In genomic region chr2:146038014-146038413, GRCh38 we compare ENCODE assay signal across 23 cellular contexts.
DNase-seq lines count a peak whose midpoint lies in the region; ATAC-seq, FAIRE-seq and TF ChIP-seq lines count a peak whose summit lies in the region.
"Had no signal": no experiment of that assay in that cellular context is flagged by ENCODE, and none has a peak within 500 bp of the region (broad histone marks: within the 10 kb centered on the region; RNA-seq: fewer than 3 reads in every experiment).

No MANE protein-coding gene starts in this region.

- no peak for DNase-seq in A549 (ENCODE audit: low read depth in 1 of 2, low spot score in 1 of 2)
- no peak for DNase-seq in IMR-90
- DNase-seq in K562 (ENCODE audit: extremely low read depth in 1 of 4, low spot score in 3 of 4): no peak
- no peak for DNase-seq in neuronal stem cell (ENCODE audit: low spot score)
- no peak for DNase-seq in GM03348 (ENCODE audit: low spot score)
- DNase-seq in tibial nerve (ENCODE audit: low spot score in 2 of 2): no peak
- DNase-seq in left ventricle myocardium inferior: no peak
- DNase-seq: 8988T; AML-193; Caco-2; Calu3; CD4-positive, alpha-beta T cell; CD8-positive, alpha-beta T cell; DMS79 treated with DMSO at 0.1 percent for 48 hours; GF-D8 had no signal

- H3K23ac ChIP-seq in IMR-90 (ENCODE audit: low read depth, low read length): no peak overlapping the region
- H3K23ac ChIP-seq in neuronal stem cell (ENCODE audit: low read depth, low read length, poor library complexity): no peak overlapping the region

- H4K20me1 ChIP-seq in IMR-90 (ENCODE audit: insufficient read depth, low read length) (no peaks in the 10 kb centered on the region), K562 (replicated peaks; ENCODE audit: control insufficient read depth, insufficient read depth, low read length) (no peaks in the 10 kb centered on the region)
- H4K20me1 ChIP-seq: BLaER1 treated with 17β-estradiol and CSF1 and Interleukin-3, amounts not matched to agents 10 nM and 100 nM had no signal

- H3K4me1 ChIP-seq in A549 (no peaks in the 10 kb centered on the region), IMR-90 (ENCODE audit: control insufficient read depth, insufficient read depth, low read length) (no peaks in the 10 kb centered on the region; the same call in 1 of the 2 replicates), K562 (replicated peaks in 1 of 2; ENCODE audit: control insufficient read depth in 2 of 2, insufficient read depth in 2 of 2, low read length in 2 of 2) (no peaks in the 10 kb centered on the region), neuronal stem cell (ENCODE audit: control insufficient read depth in 2 of 2, insufficient read depth in 1 of 2, low read depth in 1 of 2, low read length in 2 of 2) (no peaks in the 10 kb centered on the region), tibial nerve (no peaks in the 10 kb centered on the region), left ventricle myocardium inferior (no peaks in the 10 kb centered on the region)
- H3K4me1 ChIP-seq: BLaER1 treated with 17β-estradiol and CSF1 and Interleukin-3, amounts not matched to agents 10 nM and 100 nM; Caco-2 had no signal

- no peak overlapping the region for H2BK120ac ChIP-seq in IMR-90 (ENCODE audit: low read depth, low read length)
- no peak overlapping the region for H2BK120ac ChIP-seq in neuronal stem cell (ENCODE audit: low read depth, low read length)

- H4K91ac ChIP-seq in IMR-90 (ENCODE audit: insufficient read depth, low read depth, low read length) (no peak overlapping the region), neuronal stem cell (ENCODE audit: low read depth, low read length, poor library complexity) (no peak overlapping the region)

- in situ Hi-C loops in IMR-90 (cut with MboI; ENCODE audit: low sequenced_read_pairs) (no loop called here), K562 (cut with MboI) (no loop called here)

- no peak overlapping the region for H2AK9ac ChIP-seq in IMR-90 (replicated peaks; ENCODE audit: low read depth, low read length, poor library complexity)

- no peak overlapping the region for H3K14ac ChIP-seq in IMR-90 (replicated peaks; ENCODE audit: low read depth, low read length)
- no peak overlapping the region for H3K14ac ChIP-seq in neuronal stem cell (ENCODE audit: low read length)

- no peak overlapping the region for H3K56ac ChIP-seq in IMR-90 (ENCODE audit: extremely low read depth, insufficient read depth, low read length)

- ATAC-seq in A549 (no peak), IMR-90 (ENCODE audit: low read depth) (no peak), K562 (no peak)
- ATAC-seq: CD8-positive, alpha-beta T cell; GM12878 had no signal

- H3K9me1 ChIP-seq in IMR-90 (ENCODE audit: insufficient read depth, low read length) (no peaks in the 10 kb centered on the region), K562 (ENCODE audit: control insufficient read depth, insufficient read depth, low read length) (no peaks in the 10 kb centered on the region)

- H3K27me3 ChIP-seq in IMR-90 (ENCODE audit: control insufficient read depth, insufficient read depth, low read length) (no peaks in the 10 kb centered on the region; the same call in 1 of the 2 replicates), K562 (ENCODE audit: control insufficient read depth in 2 of 2, insufficient read depth in 2 of 2, low read length in 2 of 2) (no peaks in the 10 kb centered on the region), neuronal stem cell (ENCODE audit: control insufficient read depth in 3 of 3, insufficient read depth in 3 of 3, low read depth in 1 of 3, low read length in 3 of 3) (no peaks in the 10 kb centered on the region), tibial nerve (no peaks in the 10 kb centered on the region), left ventricle myocardium inferior (ENCODE audit: low read depth) (no peaks in the 10 kb centered on the region)
- H3K27me3 ChIP-seq: BLaER1 treated with 17β-estradiol and CSF1 and Interleukin-3, amounts not matched to agents 10 nM and 100 nM had no signal

- no peak overlapping the region for H3K4me3 ChIP-seq in A549
- H3K4me3 ChIP-seq in IMR-90 (ENCODE audit: insufficient read depth, low read depth, low read length): no peak overlapping the region
- no peak overlapping the region for H3K4me3 ChIP-seq in K562
- H3K4me3 ChIP-seq in neuronal stem cell (ENCODE audit: low read length in 2 of 2): no peak overlapping the region
- H3K4me3 ChIP-seq in tibial nerve: no peak overlapping the region
- H3K4me3 ChIP-seq in left ventricle myocardium inferior: no peak overlapping the region
- H3K4me3 ChIP-seq: BLaER1 treated with 17β-estradiol and CSF1 and Interleukin-3, amounts not matched to agents 10 nM and 100 nM; GM12878 had no signal

- H3K4ac ChIP-seq in IMR-90 (ENCODE audit: low read depth, low read length) (no peak overlapping the region), neuronal stem cell (ENCODE audit: low read length) (no peak overlapping the region)

- no peak overlapping the region for H2BK12ac ChIP-seq in neuronal stem cell (ENCODE audit: low read length)

- no peak for FAIRE-seq in A549 (lab: Jason Lieb, UNC)
- no peak for FAIRE-seq in K562 (lab: Jason Lieb, UNC)
- FAIRE-seq: A204.1, D721Med, G401.6, GM12878, GM12892, GM18507 had no signal

- H3K27ac ChIP-seq in A549: no peak overlapping the region
- no peak overlapping the region for H3K27ac ChIP-seq in IMR-90 (ENCODE audit: insufficient read depth, low read length)
- no peak overlapping the region for H3K27ac ChIP-seq in K562 (ENCODE audit: extremely low read depth, low read depth, low read length)
- no peak overlapping the region for H3K27ac ChIP-seq in neuronal stem cell (replicated peaks; ENCODE audit: low read length)
- H3K27ac ChIP-seq in tibial nerve: no peak overlapping the region
- no peak overlapping the region for H3K27ac ChIP-seq in left ventricle myocardium inferior (replicated peaks)
- H3K27ac ChIP-seq: BLaER1 treated with 17β-estradiol and CSF1 and Interleukin-3, amounts not matched to agents 10 nM and 100 nM; C4-2B had no signal

- TF ChIP-seq POLR2A in A549 (IDR thresholded peaks at IDR 0.05; ENCODE audit: low read length) (no peak), IMR-90 (IDR thresholded peaks at IDR 0.05; ENCODE audit: low read depth, low read length) (no peak), K562 (conservative IDR thresholded peaks at IDR 0.05) (no peak), tibial nerve (IDR thresholded peaks at IDR 0.05) (no peak)

- TF ChIP-seq RAD21 in A549 (conservative IDR thresholded peaks at IDR 0.05 in 1 of 2, IDR thresholded peaks at IDR 0.05 in 1 of 2): no peak
- TF ChIP-seq RAD21 in IMR-90 (IDR thresholded peaks at IDR 0.05; ENCODE audit: low read length): no peak
- no peak for TF ChIP-seq RAD21 in K562 (CRISPR knock-in tag; conservative IDR thresholded peaks at IDR 0.05 in 1 of 2, IDR thresholded peaks at IDR 0.05 in 1 of 2)

- intact Hi-C loops in IMR-90 (cut with micrococcal nuclease): no loop called here
- intact Hi-C loops in K562 (cut with micrococcal nuclease): no loop called here
- intact Hi-C loops in left ventricle myocardium inferior (cut with micrococcal nuclease): no loop called here

- WGBS in A549 (ENCODE audit: missing lambda C conversion rate): 60% methylated on average over 1 of the region's 1 CpG
- WGBS in IMR-90 (ENCODE audit: extremely low coverage in 2 of 2, insufficient read length in 1 of 2), 2 experiments: no CpG with 5 or more reads among the region's 1 CpG
- WGBS in K562 (ENCODE audit: insufficient coverage, low coverage, missing lambda C conversion rate): 17% methylated on average over 1 of the region's 1 CpG
- WGBS in neuronal stem cell (ENCODE audit: extremely low coverage in 2 of 2, insufficient read length in 2 of 2, insufficient replicate concordance in 1 of 2), 2 donors: no CpG with 5 or more reads among the region's 1 CpG
- 84 to 88% methylated on average over 1 of the region's 1 CpG for WGBS in tibial nerve, 2 donors

- POLR2A ChIA-PET in A549 (lab: Yijun Ruan, JAX): no interaction called here
- POLR2A ChIA-PET in IMR-90 (lab: Charles Lee; ENCODE audit: unreplicated experiment): no interaction called here
- POLR2A ChIA-PET in K562 (lab: Yijun Ruan, JAX): no interaction called here

- H2BK20ac ChIP-seq in IMR-90 (ENCODE audit: low read depth, low read length): no peak overlapping the region

- H2BK15ac ChIP-seq in IMR-90 (ENCODE audit: low read depth, low read length) (no peak overlapping the region), neuronal stem cell (ENCODE audit: low read length) (no peak overlapping the region)

- no peaks in the 10 kb centered on the region for H3K79me2 ChIP-seq in K562 (ENCODE audit: control insufficient read depth, insufficient read depth, low read length)

- no peak overlapping the region for H2AFZ ChIP-seq in IMR-90 (replicated peaks; ENCODE audit: low read length, poor library complexity)
- 0 out of 2 replicates have a peak overlapping the region, but pooled peaks have one; percentile 8 for H2AFZ ChIP-seq in K562 (ENCODE audit: low read depth, low read length)
- H2AFZ ChIP-seq in neuronal stem cell (ENCODE audit: low read length): peak overlapping the region; percentile 57

- H3K18ac ChIP-seq in IMR-90 (ENCODE audit: low read depth, low read length) (no peak overlapping the region), neuronal stem cell (ENCODE audit: low read length) (no peak overlapping the region)

- H2BK5ac ChIP-seq in IMR-90 (ENCODE audit: low read depth, low read length, poor library complexity, severe bottlenecking) (no peak overlapping the region), neuronal stem cell (ENCODE audit: low read length) (no peak overlapping the region)

- H3K79me1 ChIP-seq in IMR-90 (ENCODE audit: low read depth in 1 of 2, low read length in 2 of 2) (no peaks in the 10 kb centered on the region), neuronal stem cell (ENCODE audit: low read depth, low read length) (no peaks in the 10 kb centered on the region)

- no TSS peak for BruUV-seq in IMR-90 (replicated peaks; lab: Mats Ljungman, UMichigan)
- BruUV-seq in K562 (replicated peaks; lab: Mats Ljungman, UMichigan): no TSS peak

- CTCF ChIA-PET in A549 (lab: Yijun Ruan, JAX): no interaction called here
- CTCF ChIA-PET in IMR-90 (lab: Yijun Ruan, JAX): interaction anchor here (0.6 to 0.7 kb wide), 2 partner anchors 37 to 101 kb away, joined by 4 to 6 read pairs; no protein-coding TSS in a partner anchor
- CTCF ChIA-PET in K562 (lab: Yijun Ruan, JAX; ENCODE audit: low intra/inter-chr PET ratio): no interaction called here

- H3K36me3 ChIP-seq in IMR-90 (ENCODE audit: control insufficient read depth, insufficient read depth, low read length) (no peaks in the 10 kb centered on the region), K562 (ENCODE audit: control insufficient read depth, insufficient read depth, low read length) (no peaks in the 10 kb centered on the region), neuronal stem cell (replicated peaks in 1 of 2; ENCODE audit: control insufficient read depth in 2 of 2, insufficient read depth in 2 of 2, low read length in 2 of 2) (no peaks in the 10 kb centered on the region), tibial nerve (no peaks in the 10 kb centered on the region), left ventricle myocardium inferior (no peaks in the 10 kb centered on the region)
- H3K36me3 ChIP-seq: BLaER1 treated with 17β-estradiol and CSF1 and Interleukin-3, amounts not matched to agents 10 nM and 100 nM had no signal

- H4K8ac ChIP-seq in IMR-90 (ENCODE audit: low read depth in 2 of 2, low read length in 2 of 2) (no peak overlapping the region), neuronal stem cell (ENCODE audit: low read depth, low read length) (no peak overlapping the region)

- dilution Hi-C loops in IMR-90 (cut with HindIII; ENCODE audit: low sequenced_read_pairs, unreplicated experiment): no loop called here

- no peak overlapping the region for H3K9ac ChIP-seq in IMR-90 (ENCODE audit: low read depth, low read length)
- H3K9ac ChIP-seq in K562 (ENCODE audit: insufficient read depth in 1 of 2, low read depth in 2 of 2, low read length in 2 of 2): no peak overlapping the region
- H3K9ac ChIP-seq in neuronal stem cell (ENCODE audit: low read depth, low read length, poor library complexity): no peak overlapping the region
- H3K9ac ChIP-seq: BLaER1 treated with 17β-estradiol and CSF1 and Interleukin-3, amounts not matched to agents 10 nM and 100 nM had no signal

- TF ChIP-seq CTCF in A549 (IDR thresholded peaks at IDR 0.05) (no peak), IMR-90 (conservative IDR thresholded peaks at IDR 0.05; ENCODE audit: low read depth, low read length) (no peak), K562 (IDR thresholded peaks at IDR 0.05 in 2 of 3, conservative IDR thresholded peaks at IDR 0.05 in 1 of 3; ENCODE audit: insufficient read depth in 2 of 3, low read depth in 1 of 3, low read length in 3 of 3) (no peak), tibial nerve (IDR thresholded peaks at IDR 0.05) (no peak), left ventricle myocardium inferior (IDR thresholded peaks at IDR 0.05; ENCODE audit: borderline replicate concordance) (no peak)

- no peak for TF ChIP-seq EP300 in A549 (IDR thresholded peaks at IDR 0.05)
- TF ChIP-seq EP300 in K562 (IDR thresholded peaks at IDR 0.05; ENCODE audit: low read length): no peak
- TF ChIP-seq EP300 in tibial nerve (IDR thresholded peaks at IDR 0.05): no peak

- H3K4me2 ChIP-seq in A549 (no peak overlapping the region), IMR-90 (ENCODE audit: low read depth, low read length) (no peak overlapping the region), K562 (ENCODE audit: insufficient read depth, low read length) (no peak overlapping the region), neuronal stem cell (ENCODE audit: insufficient read depth, low read length, poor library complexity, severe bottlenecking) (no peak overlapping the region)
- H3K4me2 ChIP-seq: BLaER1 treated with 17β-estradiol and CSF1 and Interleukin-3, amounts not matched to agents 10 nM and 100 nM had no signal

- no peak overlapping the region for H4K5ac ChIP-seq in IMR-90 (ENCODE audit: low read depth, low read length)

- no peaks in the 10 kb centered on the region for H3K9me3 ChIP-seq in A549
- no peaks in the 10 kb centered on the region for H3K9me3 ChIP-seq in IMR-90 (ENCODE audit: control insufficient read depth, insufficient read depth, low read length)
- no peaks in the 10 kb centered on the region for H3K9me3 ChIP-seq in K562 (replicated peaks; ENCODE audit: control insufficient read depth, insufficient read depth, low read depth, low read length)
- no peaks in the 10 kb centered on the region for H3K9me3 ChIP-seq in neuronal stem cell (replicated peaks in 1 of 2; ENCODE audit: control insufficient read depth in 2 of 2, insufficient read depth in 1 of 2, low read depth in 1 of 2, low read length in 2 of 2)
- no peaks in the 10 kb centered on the region for H3K9me3 ChIP-seq in tibial nerve
- no peaks in the 10 kb centered on the region for H3K9me3 ChIP-seq in left ventricle myocardium inferior (replicated peaks)
- H3K9me3 ChIP-seq: BLaER1 treated with 17β-estradiol and CSF1 and Interleukin-3, amounts not matched to agents 10 nM and 100 nM; Caco-2 had no signal

- H2AK5ac ChIP-seq in IMR-90 (ENCODE audit: low read depth, low read length) (no peak overlapping the region), neuronal stem cell (ENCODE audit: low read depth, low read length) (no peak overlapping the region)

Comparison
In these comparisons a context has a peak if more than half of its experiments do, and no peak if none do; other contexts are left out.
1. Of the 35 proteins assayed by ChIP-seq in both K562 and A549: peak only in K562: none; only in A549: MAFK; in both: none; in neither: 34.